Comparison of ENCODE assay signal across 8 cellular contexts in genomic region chr3:141105828-141106628, GRCh38. TPM values are rescaled to one million over a fixed set of nuclear protein-coding genes. Genes with fewer than 3 reads are reported as not detected.
DNase-seq lines count a peak whose midpoint lies in the region; ATAC-seq, FAIRE-seq and TF ChIP-seq lines count a peak whose summit lies in the region.

No MANE protein-coding gene starts in this region.

- WGBS in SK-N-SH (ENCODE audit: low lambda C conversion rate), result 14% methylated on average over 7 of the region's 7 CpGs
- 37 to 38% methylated on average over 7 of the region's 7 CpGs for WGBS in heart right ventricle, 2 donors

- no peaks in the 10 kb centered on the region for H3F3A ChIP-seq in SK-N-SH (replicated peaks; ENCODE audit: insufficient read depth)

- H4K20me1 ChIP-seq in SK-N-SH (ENCODE audit: insufficient read depth), result no peaks in the 10 kb centered on the region

- H3K27me3 ChIP-seq in SK-N-SH (ENCODE audit: insufficient read depth) (no peaks in the 10 kb centered on the region), heart right ventricle (no peaks in the 10 kb centered on the region)

- H3K4me3 ChIP-seq in SK-N-SH (ENCODE audit: low read depth in 2 of 2, low read length in 1 of 2) (no peak overlapping the region; a peak in 1 of 4 replicates), heart right ventricle (no peak overlapping the region)

- TF ChIP-seq CTCF in SK-N-SH (IDR thresholded peaks at IDR 0.05), result peak; percentile 81
- peak; percentile 50 to 84 (median 81) for TF ChIP-seq CTCF in heart right ventricle (IDR thresholded peaks at IDR 0.05)

- FAIRE-seq in GM19239 (lab: Jason Lieb, UNC), result peak; percentile 94

- intact Hi-C loops in heart right ventricle (cut with DNase I), result loop anchor here (1.0 to 10.0 kb wide), 14 partner anchors 54 to 211 kb away; partner anchors contain the start of gene SPSB4 (in 4 of the 10)

- no peak overlapping the region for H3K9ac ChIP-seq in SK-N-SH

- peak; percentile 87 for TF ChIP-seq RAD21 in SK-N-SH (IDR thresholded peaks at IDR 0.05; ENCODE audit: low read length)

- no peaks in the 10 kb centered on the region for H3K36me3 ChIP-seq in SK-N-SH (replicated peaks in 1 of 2; ENCODE audit: control insufficient read depth in 1 of 2, insufficient read depth in 2 of 2, low read length in 1 of 2)
- no peaks in the 10 kb centered on the region for H3K36me3 ChIP-seq in heart right ventricle

- H3K9me3 ChIP-seq in SK-N-SH, result no peaks in the 10 kb centered on the region
- peaks cover 0 to 6% (median 0%) of the 10 kb centered on the region in 11 donors for H3K9me3 ChIP-seq in heart right ventricle

- DNase-seq in AG08396 (ENCODE audit: low spot score) (peak; percentile 65), GM19239 (ENCODE audit: insufficient read length, low spot score) (peak; percentile 56), NCI-H1092 (lab: John Stamatoyannopoulos, UW) (peak; percentile 80), SK-N-SH (peak; percentile 76), heart right ventricle (peak in 1 of 2 donors; percentile 82), renal cortical epithelial cell (ENCODE audit: low read depth) (peak; percentile 86)
- DNase-seq in activated naive CD8-positive, alpha-beta T cell treated with anti-CD3 and anti-CD28 coated beads, Interleukin-2, amount 50 U/mL, for 16 hours (ENCODE audit: low read depth, low spot score), result peak; percentile 14

- no peak for TF ChIP-seq EP300 in SK-N-SH (IDR thresholded peaks at IDR 0.05; ENCODE audit: borderline replicate concordance in 1 of 2, low read depth in 1 of 2, low read length in 1 of 2)

- H3K4me1 ChIP-seq in SK-N-SH (ENCODE audit: control insufficient read depth in 1 of 2, insufficient read depth in 2 of 2, low read depth in 1 of 2, low read length in 1 of 2) (peaks cover 0 to 21% of the 10 kb centered on the region in 2 experiments; a peak in 1 of 4 replicates), heart right ventricle (peaks cover 0 to 31% (median 11%) of the 10 kb centered on the region in 9 donors)

- no peaks in the 10 kb centered on the region for H3K79me2 ChIP-seq in SK-N-SH (ENCODE audit: insufficient read depth)

- CTCF ChIA-PET in SK-N-SH (lab: Yijun Ruan, JAX), result interaction anchor here (0.6 to 6.2 kb wide), 35 partner anchors 9 to 209 kb away, joined by 3 to 78 read pairs (median 4); partner anchors contain the start of gene SPSB4

- H3K27ac ChIP-seq in SK-N-SH (ENCODE audit: low read depth in 2 of 2, low read length in 1 of 2) (no peak overlapping the region), heart right ventricle (no peak overlapping the region)

- no peak overlapping the region for H3K4me2 ChIP-seq in SK-N-SH

- peak in 5 of 8 donors; percentile 12 to 52 (median 26) for ATAC-seq in heart right ventricle
- ATAC-seq in GM18909 (IDR thresholded peaks at IDR 0.05; ENCODE audit: poor library complexity, unreplicated experiment), result no peak

- H3K9me2 ChIP-seq in SK-N-SH, result no peaks in the 10 kb centered on the region

- POLR2A ChIA-PET in SK-N-SH (lab: Yijun Ruan, JAX), result interaction anchor here (2.3 kb wide), 1 partner anchor 55 kb away, joined by 10 read pairs; the partner anchor contains the start of gene SPSB4

- peak overlapping the region; percentile 48; the same call in 1 of the 2 replicates for H2AFZ ChIP-seq in SK-N-SH (ENCODE audit: low read depth)

TF ChIP-seq in SK-N-SH, 30 proteins besides CTCF, POLR2A, EP300 and RAD21 (continues in another document):
- no peak for TF ChIP-seq ZBTB33 (IDR thresholded peaks at IDR 0.05; ENCODE audit: borderline replicate concordance, low read depth)
- TF ChIP-seq EZH2phosphoT487 (IDR thresholded peaks at IDR 0.05; ENCODE audit: borderline replicate concordance, low read depth), result no peak
- TF ChIP-seq ELF1 (IDR thresholded peaks at IDR 0.05), result no peak
- TF ChIP-seq YY1 (IDR thresholded peaks at IDR 0.05; ENCODE audit: low read depth), result no peak
- no peak for TF ChIP-seq MEF2A (IDR thresholded peaks at IDR 0.05; ENCODE audit: borderline replicate concordance, low read depth)
- TF ChIP-seq MAX (IDR thresholded peaks at IDR 0.05; ENCODE audit: low read depth), result no peak
- TF ChIP-seq MXI1 (IDR thresholded peaks at IDR 0.05; ENCODE audit: low read depth, low read length), result 0 out of 2 replicates have a peak, but pooled peaks have one; percentile 20
- TF ChIP-seq GABPA (IDR thresholded peaks at IDR 0.05; ENCODE audit: low read depth), result no peak
- TF ChIP-seq FOSL2 (IDR thresholded peaks at IDR 0.05; ENCODE audit: borderline replicate concordance, low read depth), result no peak
- no peak for TF ChIP-seq RCOR1 (IDR thresholded peaks at IDR 0.05; ENCODE audit: low read length)
- no peak for TF ChIP-seq CHD2 (IDR thresholded peaks at IDR 0.05; ENCODE audit: low read length, partially characterized antibody)
- TF ChIP-seq IRF3 (IDR thresholded peaks at IDR 0.05; ENCODE audit: low read depth, low read length), result no peak
- no peak for TF ChIP-seq PBX3 (IDR thresholded peaks at IDR 0.05)
- no peak for TF ChIP-seq TCF12 (IDR thresholded peaks at IDR 0.05)
- TF ChIP-seq NRF1 (IDR thresholded peaks at IDR 0.05; ENCODE audit: low read depth, low read length), result no peak; the same call in 1 of the 2 replicates
- TF ChIP-seq JUND (IDR thresholded peaks at IDR 0.05), result no peak
- peak; percentile 88 for TF ChIP-seq SMC3 (IDR thresholded peaks at IDR 0.05; ENCODE audit: low read depth, low read length)
- TF ChIP-seq TEAD4 (IDR thresholded peaks at IDR 0.05; ENCODE audit: borderline replicate concordance, insufficient read depth), result no peak
- no peak for TF ChIP-seq REST (IDR thresholded peaks at IDR 0.05; ENCODE audit: low read depth, low read length)

RNA-seq across cellular contexts. Expression of gene SPSB4, which starts 54.9 kb away (rescaled TPM):
- polyA plus RNA-seq in SK-N-SH (2012; rRNA removed) (0.10 and 0.21 TPM in 2 replicates), heart right ventricle (1 to 10 TPM; 2.1 to 2.3 TPM)
- polyA plus RNA-seq in SK-N-SH (2012; cell fraction: cytosol; rRNA removed), result 0.15 and 0.30 TPM in 2 replicates
- 0.04 and 0.07 TPM in 2 replicates for polyA plus RNA-seq in SK-N-SH (2012; cell fraction: nucleus; rRNA removed)
- total RNA-seq in heart right ventricle (1 to 10 TPM; 2.1 to 8.7 (median 4.7) TPM), renal cortical epithelial cell (not detected in 2 replicates)
